1 cellular context compared by ENCODE assay signal in genomic region chr2:237600205-237600846, GRCh38.
TF ChIP-seq lines count a peak whose summit lies in the region.

No MANE protein-coding gene starts in this region.

TF ChIP-seq in HepG2, 621 proteins besides CTCF, POLR2A, EP300 and RAD21 (continued from another document and continues in another):
- TF ChIP-seq HBP1 (CRISPR knock-in tag; IDR thresholded peaks at IDR 0.05; ENCODE audit: low read depth) (0 out of 2 replicates have a peak, but pooled peaks have one; percentile 38), ZFP62 (CRISPR knock-in tag; IDR thresholded peaks at IDR 0.05) (0 out of 2 replicates have a peak, but pooled peaks have one; percentile 76), SSRP1 (CRISPR knock-in tag; IDR thresholded peaks at IDR 0.05) (peak; percentile 36; the same call in 1 of the 2 replicates), POLR2G (IDR thresholded peaks at IDR 0.05; ENCODE audit: low read depth, low read length) (peak; percentile 75), TRIM24 (CRISPR knock-in tag; IDR thresholded peaks at IDR 0.05) (no peak), ATF1 (CRISPR knock-in tag; IDR thresholded peaks at IDR 0.05) (no peak), ARID5B (CRISPR knock-in tag; IDR thresholded peaks at IDR 0.05) (0 out of 2 replicates have a peak, but pooled peaks have one; percentile 46), PHF21A (CRISPR knock-in tag; IDR thresholded peaks at IDR 0.05) (peak; percentile 76), ZNF232 (CRISPR knock-in tag; IDR thresholded peaks at IDR 0.05; ENCODE audit: borderline replicate concordance) (peak; percentile 60; the same call in 1 of the 2 replicates), EED (CRISPR knock-in tag; IDR thresholded peaks at IDR 0.05) (no peak), DRAP1 (CRISPR knock-in tag; IDR thresholded peaks at IDR 0.05) (peak; percentile 65; the same call in 1 of the 2 replicates), SRSF9 (IDR thresholded peaks at IDR 0.05; ENCODE audit: borderline replicate concordance, insufficient read depth, low read depth, low read length, poor library complexity, severe bottlenecking) (no peak), KLF13 (CRISPR knock-in tag; IDR thresholded peaks at IDR 0.05) (no peak), TEF (CRISPR knock-in tag; IDR thresholded peaks at IDR 0.05) (peak; percentile 49; the same call in 1 of the 2 replicates), HOXD1 (CRISPR knock-in tag; IDR thresholded peaks at IDR 0.05) (0 out of 2 replicates have a peak, but pooled peaks have one; percentile 40), ATF5 (CRISPR knock-in tag; IDR thresholded peaks at IDR 0.05; ENCODE audit: low read depth) (no peak), ATF4 (CRISPR knock-in tag; IDR thresholded peaks at IDR 0.05) (no peak), ZBED4 (CRISPR knock-in tag; IDR thresholded peaks at IDR 0.05; ENCODE audit: borderline replicate concordance) (0 out of 2 replicates have a peak, but pooled peaks have one; percentile 49), ZBTB42 (CRISPR knock-in tag; IDR thresholded peaks at IDR 0.05) (no peak), EHMT2 (IDR thresholded peaks at IDR 0.05; ENCODE audit: borderline replicate concordance, low read depth, low read length) (0 out of 2 replicates have a peak, but pooled peaks have one; percentile 6), SRY (CRISPR knock-in tag; IDR thresholded peaks at IDR 0.05) (0 out of 2 replicates have a peak, but pooled peaks have one; percentile 22), SMARCE1 (IDR thresholded peaks at IDR 0.05; ENCODE audit: borderline replicate concordance) (no peak), BRD4 (CRISPR knock-in tag; IDR thresholded peaks at IDR 0.05) (peak; percentile 70; the same call in 1 of the 2 replicates), ASH2L (IDR thresholded peaks at IDR 0.05; ENCODE audit: insufficient read length, low read depth, low read length) (peak; percentile 24), RBM22 (optimal IDR thresholded peaks at IDR 0.05; ENCODE audit: low read length) (no peak), CEBPG (CRISPR knock-in tag; IDR thresholded peaks at IDR 0.05) (peak; percentile 10; the same call in 1 of the 2 replicates), ZMAT5 (CRISPR knock-in tag; IDR thresholded peaks at IDR 0.05; ENCODE audit: borderline replicate concordance, low read depth) (no peak), ETV5 (CRISPR knock-in tag; IDR thresholded peaks at IDR 0.05; ENCODE audit: borderline replicate concordance) (peak; percentile 94), MAFG (CRISPR knock-in tag; IDR thresholded peaks at IDR 0.05) (no peak), SRF (IDR thresholded peaks at IDR 0.05; ENCODE audit: low read depth, low read length) (no peak), GFI1 (CRISPR knock-in tag; IDR thresholded peaks at IDR 0.05; ENCODE audit: borderline replicate concordance) (peak; percentile 92), ZFY (CRISPR knock-in tag; IDR thresholded peaks at IDR 0.05) (peak; percentile 59), PRDM4 (CRISPR knock-in tag; IDR thresholded peaks at IDR 0.05; ENCODE audit: borderline replicate concordance) (no peak; the same call in 1 of the 2 replicates), ZBTB34 (CRISPR knock-in tag; IDR thresholded peaks at IDR 0.05) (no peak)
